Comparison of ENCODE assay signal across 9 cellular contexts in the genomic region with DNA sequence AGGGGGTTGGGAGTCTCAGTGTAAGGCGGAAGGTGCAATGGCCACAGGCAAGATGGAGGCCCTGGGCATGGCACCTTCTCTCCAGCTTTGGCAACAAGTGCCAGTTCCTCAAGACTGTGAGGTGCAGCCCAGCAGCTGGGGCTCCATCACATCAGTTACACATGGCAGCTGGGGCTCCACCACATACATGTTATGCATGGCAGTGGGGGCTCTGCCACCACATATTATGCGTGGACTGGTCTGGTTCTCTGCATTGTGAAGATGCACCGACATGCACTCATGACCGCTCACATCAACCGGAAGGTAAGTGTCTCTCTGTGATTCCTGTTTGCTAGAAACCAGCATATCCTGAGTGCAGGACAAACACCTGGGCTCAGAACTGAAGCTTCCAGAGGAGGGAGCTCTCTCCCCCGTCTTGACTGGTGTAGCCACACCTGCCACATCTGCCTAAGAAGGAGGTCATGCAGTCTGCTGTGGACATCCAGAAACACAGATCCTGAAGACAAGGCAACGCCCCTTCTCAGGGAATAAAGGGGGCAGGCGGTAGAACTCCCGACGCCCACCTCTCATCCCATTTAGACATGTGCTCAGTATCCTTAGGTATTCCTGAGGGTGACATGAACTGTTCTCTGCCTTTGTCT.
DNase-seq lines count a peak whose midpoint lies in the region; ATAC-seq and TF ChIP-seq lines count a peak whose summit lies in the region.
"Had no signal": no experiment of that assay in that cellular context is flagged by ENCODE, and none has a peak within 500 bp of the region (broad histone marks: within the 10 kb centered on the region; RNA-seq: fewer than 3 reads in every experiment).

No MANE protein-coding gene starts in this region.

- H3K27ac Mint-ChIP-seq in activated naive CD8-positive, alpha-beta T cell treated with anti-CD3 and anti-CD28 coated beads, Interleukin-2, amount 10 ng/mL, durations not matched to agents 7 days and 5 days = no peak overlapping the region
- no peak overlapping the region for H3K27ac Mint-ChIP-seq in activated naive CD8-positive, alpha-beta T cell treated with anti-CD3 and anti-CD28 coated beads for 36 hours

- POLR2A ChIA-PET in activated naive CD8-positive, alpha-beta T cell treated with anti-CD3 and anti-CD28 coated beads, Interleukin-2, amount 10 ng/mL, durations not matched to agents 7 days and 5 days (lab: Charles Lee) = no interaction called here

- no peaks in the 10 kb centered on the region for H3K9me3 Mint-ChIP-seq in activated naive CD8-positive, alpha-beta T cell treated with anti-CD3 and anti-CD28 coated beads, Interleukin-2, amount 10 ng/mL, durations not matched to agents 7 days and 5 days
- no peaks in the 10 kb centered on the region for H3K9me3 Mint-ChIP-seq in activated naive CD8-positive, alpha-beta T cell treated with anti-CD3 and anti-CD28 coated beads for 36 hours

- peak overlapping the region; percentile 13 for H3K4me3 ChIP-seq in iPS-15b (ENCODE audit: low read depth, low read length)
- no peak overlapping the region for H3K4me3 ChIP-seq in upper lobe of right lung

- H3K27me3 ChIP-seq in iPS-15b (ENCODE audit: control insufficient read depth, insufficient read depth, low read length) = no peaks in the 10 kb centered on the region
- no peaks in the 10 kb centered on the region for H3K27me3 ChIP-seq in upper lobe of right lung

- H3K9me3 ChIP-seq in iPS-15b (ENCODE audit: control insufficient read depth, insufficient read depth, low read length) (no peaks in the 10 kb centered on the region), upper lobe of right lung (no peaks in the 10 kb centered on the region)
- H3K9me3 ChIP-seq: neutrophil had no signal

- intact Hi-C loops in upper lobe of right lung (cut with DNase I) = loop anchor here (5.0 kb wide), 1 partner anchor 165 kb away; no protein-coding TSS in a partner anchor

- peaks cover 9% of the 10 kb centered on the region for H3K4me1 ChIP-seq in iPS-15b (ENCODE audit: control insufficient read depth, insufficient read depth, low read length)
- peaks cover 27% of the 10 kb centered on the region for H3K4me1 ChIP-seq in upper lobe of right lung

- peaks cover 24% of the 10 kb centered on the region for H3K27me3 Mint-ChIP-seq in activated naive CD8-positive, alpha-beta T cell treated with anti-CD3 and anti-CD28 coated beads, Interleukin-2, amount 10 ng/mL, durations not matched to agents 7 days and 5 days
- peaks cover 38% of the 10 kb centered on the region for H3K27me3 Mint-ChIP-seq in activated naive CD8-positive, alpha-beta T cell treated with anti-CD3 and anti-CD28 coated beads for 36 hours

- no peak overlapping the region for H3K9ac ChIP-seq in iPS-15b (ENCODE audit: low read depth, low read length)

- H3K27ac ChIP-seq in upper lobe of right lung = peak overlapping the region; percentile 64
- H3K27ac ChIP-seq: neutrophil had no signal

- no peaks in the 10 kb centered on the region for H3K36me3 ChIP-seq in iPS-15b (ENCODE audit: control insufficient read depth, insufficient read depth, low read length)
- H3K36me3 ChIP-seq in upper lobe of right lung = no peaks in the 10 kb centered on the region
- H3K36me3 ChIP-seq: neutrophil had no signal

- H3K4me1 Mint-ChIP-seq in activated naive CD8-positive, alpha-beta T cell treated with anti-CD3 and anti-CD28 coated beads, Interleukin-2, amount 10 ng/mL, durations not matched to agents 7 days and 5 days = peaks cover 1% of the 10 kb centered on the region
- peaks cover 2% of the 10 kb centered on the region for H3K4me1 Mint-ChIP-seq in activated naive CD8-positive, alpha-beta T cell treated with anti-CD3 and anti-CD28 coated beads for 36 hours

- ATAC-seq in activated naive CD8-positive, alpha-beta T cell treated with anti-CD3 and anti-CD28 coated beads, Interleukin-2, amount 10 ng/mL, durations not matched to agents 7 days and 5 days (ENCODE audit: low read depth) = peak; percentile 32
- ATAC-seq in upper lobe of right lung = peak; percentile 56
- ATAC-seq in HG02798 (IDR thresholded peaks at IDR 0.05; ENCODE audit: poor library complexity, unreplicated experiment) = no peak

- TF ChIP-seq CTCF in upper lobe of right lung (IDR thresholded peaks at IDR 0.05) = no peak

- no peaks in the 10 kb centered on the region for H3K36me3 Mint-ChIP-seq in activated naive CD8-positive, alpha-beta T cell treated with anti-CD3 and anti-CD28 coated beads, Interleukin-2, amount 10 ng/mL, durations not matched to agents 7 days and 5 days
- no peaks in the 10 kb centered on the region for H3K36me3 Mint-ChIP-seq in activated naive CD8-positive, alpha-beta T cell treated with anti-CD3 and anti-CD28 coated beads for 36 hours

- no peak overlapping the region for H3K4me3 Mint-ChIP-seq in activated naive CD8-positive, alpha-beta T cell treated with anti-CD3 and anti-CD28 coated beads, Interleukin-2, amount 10 ng/mL, durations not matched to agents 7 days and 5 days
- no peak overlapping the region for H3K4me3 Mint-ChIP-seq in activated naive CD8-positive, alpha-beta T cell treated with anti-CD3 and anti-CD28 coated beads for 36 hours

- no peak for DNase-seq in activated naive CD8-positive, alpha-beta T cell treated with anti-CD3 and anti-CD28 coated beads, Interleukin-2, amount 10 ng/mL, durations not matched to agents 7 days and 5 days
- DNase-seq in activated naive CD8-positive, alpha-beta T cell treated with anti-CD3 and anti-CD28 coated beads for 36 hours = no peak
- DNase-seq in RPMI8226 (peak; percentile 90), upper lobe of right lung (peak; percentile 59), globus pallidus (ENCODE audit: low spot score) (no peak)
- DNase-seq in activated naive CD4-positive, alpha-beta T cell treated with anti-CD3 and anti-CD28 coated beads, Interleukin-2, amount 50 U/mL, for 16 hours = no peak

Comparison
In these comparisons a context has a peak if more than half of its experiments do, and no peak if none do; other contexts are left out.
1. DNase-seq: peak in RPMI8226 (single experiment) and upper lobe of right lung (single experiment); none in activated naive CD8-positive, alpha-beta T cell treated with anti-CD3 and anti-CD28 coated beads, Interleukin-2, amount 10 ng/mL, durations not matched to agents 7 days and 5 days (single experiment), activated naive CD8-positive, alpha-beta T cell treated with anti-CD3 and anti-CD28 coated beads for 36 hours (single experiment), activated naive CD4-positive, alpha-beta T cell treated with anti-CD3 and anti-CD28 coated beads, Interleukin-2, amount 50 U/mL, for 16 hours (single experiment) and globus pallidus (single experiment).